Comparison of ENCODE assay signal across 8 cellular contexts in genomic region chr12:57430931-57431566, GRCh38. TPM values are rescaled to one million over a fixed set of nuclear protein-coding genes. Genes with fewer than 3 reads are reported as not detected.
DNase-seq lines count a peak whose midpoint lies in the region; ATAC-seq and TF ChIP-seq lines count a peak whose summit lies in the region.

R3HDM2 (minus strand) TSS chr12:57431043; CDS start chr12:57310428, 120,615 bp downstream.

- peaks cover 28% of the 10 kb centered on the region for H3K4me1 ChIP-seq in mononuclear cell (ENCODE audit: insufficient read depth, low read length)

- H3K27me3 ChIP-seq in mononuclear cell (ENCODE audit: insufficient read depth, low read length): no peaks in the 10 kb centered on the region

- no peak for TF ChIP-seq RAD21 in Ishikawa (IDR thresholded peaks at IDR 0.05; ENCODE audit: low read depth)

- H3K9me3 ChIP-seq in mononuclear cell (ENCODE audit: low read depth, low read length): no peaks in the 10 kb centered on the region

- ATAC-seq in GM21619 (IDR thresholded peaks at IDR 0.05; ENCODE audit: unreplicated experiment): peak; percentile 96

- TF ChIP-seq EP300 in Ishikawa (IDR thresholded peaks at IDR 0.05; ENCODE audit: borderline replicate concordance): no peak; the same call in 1 of the 2 replicates

- no peak for TF ChIP-seq CTCF in epithelial cell of esophagus (IDR thresholded peaks at IDR 0.05; ENCODE audit: insufficient read depth, low read depth, low read length, missing control alignments)

- peak within 1 kb of the TSS; percentile 76 for H3K4me3 ChIP-seq in epithelial cell of esophagus (ENCODE audit: low read length)
- H3K4me3 ChIP-seq in mononuclear cell (ENCODE audit: low read length): peak within 1 kb of the TSS; percentile 47

- DNase-seq in DMS153 (lab: John Stamatoyannopoulos, UW) (peak; percentile 92), OCI-M2 (lab: John Stamatoyannopoulos, UW; ENCODE audit: unreplicated experiment) (peak; percentile 73), activated T-cell treated with anti-CD3 and anti-CD28 coated beads for 4 hours (peak; percentile 91), epithelial cell of esophagus (ENCODE audit: low read depth) (peak; percentile 95)
- peak; percentile 92 for DNase-seq in stimulated activated CD8-positive, alpha-beta memory T cell treated with anti-CD3 and anti-CD28 coated beads, Interleukin-2, amount 100 ng/mL, for 48 hours (ENCODE audit: low read depth in 2 of 2)

TF ChIP-seq in Ishikawa, 13 proteins besides CTCF, POLR2A, EP300 and RAD21:
- TF ChIP-seq CREB1 (IDR thresholded peaks at IDR 0.05; ENCODE audit: low read depth): peak; percentile 93
- peak; percentile 47; the same call in 1 of the 2 replicates for TF ChIP-seq TCF12 (IDR thresholded peaks at IDR 0.05; ENCODE audit: low read depth)
- no peak for TF ChIP-seq FOXM1 (IDR thresholded peaks at IDR 0.05; ENCODE audit: borderline replicate concordance, low read depth)
- peak; percentile 89 for TF ChIP-seq TAF1 (IDR thresholded peaks at IDR 0.05; ENCODE audit: low read depth)
- TF ChIP-seq USF1 (IDR thresholded peaks at IDR 0.05): peak; percentile 55
- TF ChIP-seq REST (IDR thresholded peaks at IDR 0.05; ENCODE audit: low read depth): no peak
- peak; percentile 99 for TF ChIP-seq MAX (IDR thresholded peaks at IDR 0.05)
- peak; percentile 60; the same call in 1 of the 2 replicates for TF ChIP-seq TEAD4 (IDR thresholded peaks at IDR 0.05)
- TF ChIP-seq YY1 (IDR thresholded peaks at IDR 0.05; ENCODE audit: low read depth): peak; percentile 16; the same call in 1 of the 2 replicates
- TF ChIP-seq CEBPB (IDR thresholded peaks at IDR 0.05): no peak

RNA-seq across cellular contexts. Expression of gene R3HDM2, which starts in this region (rescaled TPM):
- total RNA-seq in mononuclear cell: 31.3 TPM

Comparison
In these comparisons a context has a peak if more than half of its experiments do, and no peak if none do; other contexts are left out.
1. Peak in every context shown above with its lines: DNase-seq, ATAC-seq and H3K4me3 ChIP-seq.